In the genomic region with DNA sequence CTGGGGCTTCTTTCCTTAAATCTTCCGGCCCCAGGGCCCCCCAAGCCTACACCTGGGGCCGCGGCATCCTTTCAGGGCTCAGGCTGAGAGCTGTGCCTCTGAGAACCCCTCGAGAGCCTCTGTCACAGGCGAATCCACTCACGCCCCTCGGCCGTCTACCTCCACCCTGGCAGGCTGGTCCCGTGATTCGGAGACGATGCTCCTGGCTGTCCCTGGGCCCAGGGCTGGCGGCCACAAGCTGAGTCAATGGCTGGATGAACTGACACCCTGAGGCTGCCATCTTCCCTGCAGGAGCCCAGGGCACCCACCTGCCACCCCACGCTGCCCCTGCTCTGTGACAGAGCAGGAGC, we compare ENCODE assay signal across 27 cellular contexts.
"Had no signal": no experiment of that assay in that cellular context is flagged by ENCODE, and none has a peak within 500 bp of the region (broad histone marks: within the 10 kb centered on the region; RNA-seq: fewer than 3 reads in every experiment).

No MANE protein-coding gene starts in this region.

- ATAC-seq: naive thymus-derived CD4-positive, alpha-beta T cell; SK-N-SH treated with all-trans-retinoic acid at 6 μM for 48 hours; stimulated activated memory B cell treated with anti-CD40 and anti-IgM and Interleukin-4, amounts not matched to agents 10 μg/mL and 1 μg/mL and 100 μg/mL, for 72 hours had no signal

- H3K27ac ChIP-seq: adrenal gland, epithelial cell of prostate, neutrophil, sigmoid colon, suprapubic skin, tibial artery had no signal

- H3K27me3 ChIP-seq: adrenal gland, neutrophil, sigmoid colon, suprapubic skin, tibial artery had no signal

- FAIRE-seq: frontal cortex, keratinocyte, small intestine had no signal

- H3K27me3 Mint-ChIP-seq: activated CD4-positive, alpha-beta memory T cell treated with anti-CD3 and anti-CD28 coated beads for 36 hours; activated CD4-positive, alpha-beta T cell treated with anti-CD3 and anti-CD28 coated beads, Interleukin-2, amount 10 ng/mL, durations not matched to agents 24 days and 14 days; activated naive CD8-positive, alpha-beta T cell treated with anti-CD3 and anti-CD28 coated beads for 36 hours; activated T-cell treated with anti-CD3 and anti-CD28 coated beads, Interleukin-2, amount 50 U/mL, for 24 hours; naive thymus-derived CD4-positive, alpha-beta T cell; progenitor cell of endocrine pancreas; stimulated activated memory B cell treated with anti-CD40 and anti-IgM and Interleukin-4, amounts not matched to agents 10 μg/mL and 1 μg/mL and 100 μg/mL, for 72 hours had no signal

- H3K4me3 Mint-ChIP-seq: activated CD4-positive, alpha-beta memory T cell treated with anti-CD3 and anti-CD28 coated beads for 36 hours; activated CD4-positive, alpha-beta T cell treated with anti-CD3 and anti-CD28 coated beads, Interleukin-2, amount 10 ng/mL, durations not matched to agents 24 days and 14 days; activated naive CD8-positive, alpha-beta T cell treated with anti-CD3 and anti-CD28 coated beads for 36 hours; activated T-cell treated with anti-CD3 and anti-CD28 coated beads, Interleukin-2, amount 50 U/mL, for 24 hours; mesothelial cell of epicardium; stimulated activated memory B cell treated with anti-CD40 and anti-IgM and Interleukin-4, amounts not matched to agents 10 μg/mL and 1 μg/mL and 100 μg/mL, for 72 hours had no signal

- H3K9me3 ChIP-seq: adrenal gland, neutrophil, sigmoid colon, suprapubic skin, tibial artery had no signal

- H3K9me3 Mint-ChIP-seq: activated CD4-positive, alpha-beta memory T cell treated with anti-CD3 and anti-CD28 coated beads for 36 hours; activated CD4-positive, alpha-beta T cell treated with anti-CD3 and anti-CD28 coated beads, Interleukin-2, amount 10 ng/mL, durations not matched to agents 24 days and 14 days; activated naive CD8-positive, alpha-beta T cell treated with anti-CD3 and anti-CD28 coated beads for 36 hours; activated T-cell treated with anti-CD3 and anti-CD28 coated beads, Interleukin-2, amount 50 U/mL, for 24 hours; activated T-helper 2 cell treated with anti-CD3 and anti-CD28 coated beads, Interferon-gamma antibody, Interleukin-2, Interleukin-4, amounts not matched to agents 10 μg/mL and 5 μg/mL and 100 μg/mL, durations not matched to agents 14 hours and 24 hours and 36 hours; brain; mesothelial cell of epicardium; naive thymus-derived CD4-positive, alpha-beta T cell; stimulated activated memory B cell treated with anti-CD40 and anti-IgM and Interleukin-4, amounts not matched to agents 10 μg/mL and 1 μg/mL and 100 μg/mL, for 72 hours had no signal

- H3K27ac Mint-ChIP-seq: activated CD4-positive, alpha-beta memory T cell treated with anti-CD3 and anti-CD28 coated beads for 36 hours; activated CD4-positive, alpha-beta T cell treated with anti-CD3 and anti-CD28 coated beads, Interleukin-2, amount 10 ng/mL, durations not matched to agents 24 days and 14 days; activated naive CD8-positive, alpha-beta T cell treated with anti-CD3 and anti-CD28 coated beads for 36 hours; activated T-cell treated with anti-CD3 and anti-CD28 coated beads, Interleukin-2, amount 50 U/mL, for 24 hours; activated T-helper 2 cell treated with anti-CD3 and anti-CD28 coated beads, Interferon-gamma antibody, Interleukin-2, Interleukin-4, amounts not matched to agents 10 μg/mL and 5 μg/mL and 100 μg/mL, durations not matched to agents 14 hours and 24 hours and 36 hours; brain; progenitor cell of endocrine pancreas; stimulated activated memory B cell treated with anti-CD40 and anti-IgM and Interleukin-4, amounts not matched to agents 10 μg/mL and 1 μg/mL and 100 μg/mL, for 72 hours had no signal

- DNase-seq: activated CD4-positive, alpha-beta memory T cell treated with anti-CD3 and anti-CD28 coated beads for 36 hours; activated CD4-positive, alpha-beta T cell treated with anti-CD3 and anti-CD28 coated beads, Interleukin-2, amount 10 ng/mL, durations not matched to agents 24 days and 14 days; activated CD4-positive, CD25-positive, alpha-beta regulatory T cell treated with anti-CD3 and anti-CD28 coated beads, Interleukin-2, amount 50 U/mL, for 72 hours; activated CD8-positive, alpha-beta memory T cell treated with anti-CD3 and anti-CD28 coated beads, Interleukin-2, amount 50 U/mL, for 48 hours; activated naive CD4-positive, alpha-beta T cell; activated naive CD8-positive, alpha-beta T cell treated with anti-CD3 and anti-CD28 coated beads for 36 hours; activated T-cell treated with anti-CD3 and anti-CD28 coated beads, Interleukin-2, amount 50 U/mL, for 24 hours; aorta; caudate nucleus; naive thymus-derived CD4-positive, alpha-beta T cell; sigmoid colon; small intestine; stimulated activated CD4-positive, alpha-beta T cell treated with anti-CD3 and anti-CD28 coated beads, Interleukin-4, amount 100 ng/mL, for 24 hours; T-helper 2 cell; tibial artery had no signal

- H3K4me3 ChIP-seq: adrenal gland, sigmoid colon, suprapubic skin, tibial artery had no signal
